ENCODE assay signal across 27 cellular contexts in genomic region chr7:94410471-94411466, GRCh38. TPM values are rescaled to one million over a fixed set of nuclear protein-coding genes. Genes with fewer than 3 reads are reported as not detected.
DNase-seq lines count a peak whose midpoint lies in the region; ATAC-seq and TF ChIP-seq lines count a peak whose summit lies in the region.
"Had no signal": no experiment of that assay in that cellular context is flagged by ENCODE, and none has a peak within 500 bp of the region (broad histone marks: within the 10 kb centered on the region; RNA-seq: fewer than 3 reads in every experiment).

No MANE protein-coding gene starts in this region.

- H3K27ac Mint-ChIP-seq in mesothelial cell of epicardium, result peak overlapping the region; percentile 87
- H3K27ac Mint-ChIP-seq in naive thymus-derived CD4-positive, alpha-beta T cell, result no peak overlapping the region
- H3K27ac Mint-ChIP-seq: activated CD8-positive, alpha-beta T cell treated with anti-CD3 and anti-CD28 coated beads, Interleukin-2, amount 10 ng/mL, durations not matched to agents 7 days and 5 days; IgD-negative memory B cell; neural progenitor cell; T-helper 2 cell treated with Interferon-gamma antibody and Interleukin-4, amounts not matched to agents 5 μg/mL and 100 μg/mL, for 36 hours had no signal

- H3K9ac ChIP-seq in mammary epithelial cell (ENCODE audit: insufficient read depth, low read length), result no peak overlapping the region
- H3K9ac ChIP-seq: neural progenitor cell had no signal

- H3K27ac ChIP-seq in breast epithelium, result peak overlapping the region; percentile 37 to 73
- H3K27ac ChIP-seq in mammary epithelial cell (ENCODE audit: insufficient read depth, low read depth, low read length), result no peak overlapping the region
- H3K27ac ChIP-seq in vagina, result peak overlapping the region; percentile 95
- H3K27ac ChIP-seq in effector memory CD4-positive, alpha-beta T cell (ENCODE audit: insufficient read depth, low read length, poor library complexity, severe bottlenecking), result no peak overlapping the region
- H3K27ac ChIP-seq in naive thymus-derived CD4-positive, alpha-beta T cell (ENCODE audit: low read depth, low read length), result no peak overlapping the region
- H3K27ac ChIP-seq: C4-2B, HL-60, neural progenitor cell had no signal

- H3K36me3 Mint-ChIP-seq in mesothelial cell of epicardium, result peaks cover 58% of the 10 kb centered on the region
- H3K36me3 Mint-ChIP-seq in naive thymus-derived CD4-positive, alpha-beta T cell, result no peaks in the 10 kb centered on the region
- H3K36me3 Mint-ChIP-seq: IgD-negative memory B cell, neural progenitor cell had no signal

- 63% methylated on average over 6 of the region's 6 CpGs for WGBS in mammary epithelial cell (ENCODE audit: low coverage, missing lambda C conversion rate)

- intact Hi-C loops in breast epithelium (cut with DNase I; ENCODE audit: low total_unique reads), result no loop called here
- intact Hi-C loops in mammary epithelial cell (cut with micrococcal nuclease), result no loop called here
- intact Hi-C loops in vagina (cut with DNase I), result no loop called here
- intact Hi-C loops in naive thymus-derived CD4-positive, alpha-beta T cell (cut with micrococcal nuclease), result no loop called here

- ATAC-seq in naive thymus-derived CD4-positive, alpha-beta T cell, result no peak
- ATAC-seq: activated CD8-positive, alpha-beta T cell treated with anti-CD3 and anti-CD28 coated beads, Interleukin-2, amount 10 ng/mL, durations not matched to agents 7 days and 5 days; activated T-cell treated with anti-CD3 and anti-CD28 coated beads, Interleukin-2, amount 50 U/mL, for 4 hours; GM12878; PC-3 had no signal

- H3K36me3 ChIP-seq in breast epithelium (no peaks in the 10 kb centered on the region), mammary epithelial cell (ENCODE audit: insufficient read depth, low read length) (no peaks in the 10 kb centered on the region), vagina (peaks cover 0 to 22% of the 10 kb centered on the region in 2 donors)
- no peaks in the 10 kb centered on the region for H3K36me3 ChIP-seq in effector memory CD4-positive, alpha-beta T cell (ENCODE audit: control insufficient read depth, insufficient read depth, low read length)
- no peaks in the 10 kb centered on the region for H3K36me3 ChIP-seq in naive thymus-derived CD4-positive, alpha-beta T cell (ENCODE audit: control insufficient read depth in 2 of 3, insufficient read depth in 3 of 3, low read length in 3 of 3)
- H3K36me3 ChIP-seq: HAP-1, neural progenitor cell had no signal

- H3K27me3 ChIP-seq in breast epithelium (no peaks in the 10 kb centered on the region), mammary epithelial cell (ENCODE audit: insufficient read depth, low read length) (no peaks in the 10 kb centered on the region), vagina (no peaks in the 10 kb centered on the region)
- H3K27me3 ChIP-seq in effector memory CD4-positive, alpha-beta T cell (replicated peaks; ENCODE audit: control insufficient read depth, insufficient read depth, low read length, poor library complexity, severe bottlenecking), result no peaks in the 10 kb centered on the region
- no peaks in the 10 kb centered on the region for H3K27me3 ChIP-seq in naive thymus-derived CD4-positive, alpha-beta T cell (ENCODE audit: control insufficient read depth in 2 of 2, insufficient read depth in 2 of 2, low read length in 2 of 2)
- H3K27me3 ChIP-seq: MG63, neural progenitor cell, thyroid gland had no signal

- dilution Hi-C loops in mammary epithelial cell (cut with HindIII; ENCODE audit: low sequenced_read_pairs), result no loop called here

- H3K27me3 Mint-ChIP-seq in mesothelial cell of epicardium (ENCODE audit: low read depth), result no peaks in the 10 kb centered on the region
- H3K27me3 Mint-ChIP-seq in naive thymus-derived CD4-positive, alpha-beta T cell, result peaks cover 3 to 22% (median 7%) of the 10 kb centered on the region in 5 donors

- H3K4me2 ChIP-seq in mammary epithelial cell (ENCODE audit: insufficient read depth, low read depth, low read length), result no peak overlapping the region
- H3K4me2 ChIP-seq: neural progenitor cell had no signal

- H3K4me3 Mint-ChIP-seq in mesothelial cell of epicardium, result no peak overlapping the region
- no peak overlapping the region for H3K4me3 Mint-ChIP-seq in naive thymus-derived CD4-positive, alpha-beta T cell
- H3K4me3 Mint-ChIP-seq: activated CD8-positive, alpha-beta T cell treated with anti-CD3 and anti-CD28 coated beads, Interleukin-2, amount 10 ng/mL, durations not matched to agents 7 days and 5 days; activated T-cell treated with anti-CD3 and anti-CD28 coated beads, Interleukin-2, amount 50 U/mL, for 4 hours; neural progenitor cell; T-helper 2 cell treated with Interferon-gamma antibody and Interleukin-4, amounts not matched to agents 5 μg/mL and 100 μg/mL, for 36 hours had no signal

- CTCF ChIA-PET in mammary epithelial cell (lab: Charles Lee; ENCODE audit: low non-redundant PET), result no interaction called here
- CTCF ChIA-PET in naive thymus-derived CD4-positive, alpha-beta T cell (lab: Charles Lee), result no interaction called here

- H3K4me1 Mint-ChIP-seq in mesothelial cell of epicardium, result peaks cover 52% of the 10 kb centered on the region
- no peaks in the 10 kb centered on the region for H3K4me1 Mint-ChIP-seq in naive thymus-derived CD4-positive, alpha-beta T cell
- H3K4me1 Mint-ChIP-seq: neural progenitor cell had no signal

- no peak overlapping the region for H2AFZ ChIP-seq in mammary epithelial cell (ENCODE audit: low read depth, low read length)
- H2AFZ ChIP-seq: neural progenitor cell had no signal

- no TSS peak for BruUV-seq in mammary epithelial cell (replicated peaks; lab: Mats Ljungman, UMichigan)

- H3K4me3 ChIP-seq in breast epithelium (no peak overlapping the region), mammary epithelial cell (replicated peaks in 1 of 3; ENCODE audit: insufficient read depth in 1 of 3, low read depth in 2 of 3, low read length in 3 of 3) (no peak overlapping the region), cardiac fibroblast (replicated peaks in 1 of 2; ENCODE audit: low read depth in 2 of 2, low read length in 2 of 2) (no peak overlapping the region), vagina (no peak overlapping the region)
- no peak overlapping the region for H3K4me3 ChIP-seq in effector memory CD4-positive, alpha-beta T cell (ENCODE audit: insufficient read depth, low read depth, low read length, poor library complexity, severe bottlenecking)
- H3K4me3 ChIP-seq in naive thymus-derived CD4-positive, alpha-beta T cell (ENCODE audit: low read length), result no peak overlapping the region
- H3K4me3 ChIP-seq: GM12878, HAP-1, MG63, neural progenitor cell, thyroid gland had no signal

- no peak for TF ChIP-seq CTCF in breast epithelium (IDR thresholded peaks at IDR 0.05)
- no peak for TF ChIP-seq CTCF in mammary epithelial cell (conservative IDR thresholded peaks at IDR 0.05 in 1 of 2, IDR thresholded peaks at IDR 0.05 in 1 of 2; ENCODE audit: extremely low read depth in 1 of 2, insufficient read depth in 1 of 2, low read depth in 1 of 2, low read length in 2 of 2)
- TF ChIP-seq CTCF in cardiac fibroblast (IDR thresholded peaks at IDR 0.05; ENCODE audit: low read depth, low read length), result no peak
- no peak for TF ChIP-seq CTCF in mesothelial cell of epicardium (IDR thresholded peaks at IDR 0.05; ENCODE audit: unreplicated experiment)
- TF ChIP-seq CTCF in vagina (IDR thresholded peaks at IDR 0.05), result no peak

- in situ Hi-C loops in mammary epithelial cell (cut with MboI; ENCODE audit: low sequenced_read_pairs in 2 of 2), result no loop called here

- no peaks in the 10 kb centered on the region for H3K9me3 ChIP-seq in breast epithelium
- no peaks in the 10 kb centered on the region for H3K9me3 ChIP-seq in mammary epithelial cell (replicated peaks; ENCODE audit: insufficient read depth, low read length)
- H3K9me3 ChIP-seq in vagina, result no peaks in the 10 kb centered on the region
- H3K9me3 ChIP-seq in effector memory CD4-positive, alpha-beta T cell (ENCODE audit: control insufficient read depth, low read length), result no peaks in the 10 kb centered on the region
- H3K9me3 ChIP-seq in naive thymus-derived CD4-positive, alpha-beta T cell (ENCODE audit: control insufficient read depth in 2 of 3, low read length in 3 of 3), result no peaks in the 10 kb centered on the region
- H3K9me3 ChIP-seq: HAP-1, MG63, thyroid gland had no signal

- TF ChIP-seq POLR2A in breast epithelium (IDR thresholded peaks at IDR 0.05), result no peak
- TF ChIP-seq POLR2A in vagina (IDR thresholded peaks at IDR 0.05), result no peak

- H3K4me1 ChIP-seq in breast epithelium, result no peaks in the 10 kb centered on the region
- no peaks in the 10 kb centered on the region for H3K4me1 ChIP-seq in mammary epithelial cell (ENCODE audit: insufficient read depth, low read length)
- H3K4me1 ChIP-seq in vagina, result peaks cover 65% of the 10 kb centered on the region
- no peaks in the 10 kb centered on the region for H3K4me1 ChIP-seq in effector memory CD4-positive, alpha-beta T cell (ENCODE audit: control insufficient read depth, insufficient read depth, low read length, poor library complexity, severe bottlenecking)
- H3K4me1 ChIP-seq in naive thymus-derived CD4-positive, alpha-beta T cell (ENCODE audit: control insufficient read depth in 2 of 2, insufficient read depth in 2 of 2, low read length in 2 of 2), result no peaks in the 10 kb centered on the region
- H3K4me1 ChIP-seq: HAP-1, neural progenitor cell, thyroid gland had no signal

- POLR2A ChIA-PET in naive thymus-derived CD4-positive, alpha-beta T cell (lab: Charles Lee), result no interaction called here

- no peaks in the 10 kb centered on the region for H3K9me3 Mint-ChIP-seq in mesothelial cell of epicardium
- no peaks in the 10 kb centered on the region for H3K9me3 Mint-ChIP-seq in naive thymus-derived CD4-positive, alpha-beta T cell
- H3K9me3 Mint-ChIP-seq: activated T-cell treated with anti-CD3 and anti-CD28 coated beads, Interleukin-2, amount 50 U/mL, for 4 hours; IgD-negative memory B cell; neural progenitor cell; T-helper 2 cell treated with Interferon-gamma antibody and Interleukin-4, amounts not matched to agents 5 μg/mL and 100 μg/mL, for 36 hours had no signal

- H3K79me2 ChIP-seq in mammary epithelial cell (ENCODE audit: insufficient read depth, low read length), result no peaks in the 10 kb centered on the region

- no peak for DNase-seq in breast epithelium (ENCODE audit: low spot score in 2 of 2)
- DNase-seq in mammary epithelial cell, result no peak
- peak; percentile 43 to 52 for DNase-seq in cardiac fibroblast (ENCODE audit: low read depth in 2 of 2)
- DNase-seq in mesothelial cell of epicardium (ENCODE audit: low spot score in 2 of 2, unreplicated experiment in 2 of 2), result no peak
- no peak for DNase-seq in vagina (ENCODE audit: extremely low spot score in 2 of 2)
- DNase-seq in effector memory CD4-positive, alpha-beta T cell, result no peak
- DNase-seq in naive thymus-derived CD4-positive, alpha-beta T cell, result no peak
- no peak for DNase-seq in activated gamma-delta T cell treated with Interleukin-2 at 50 U/mL for 16 hours
- DNase-seq: 8988T; activated CD4-positive, CD25-positive, alpha-beta regulatory T cell; activated CD8-positive, alpha-beta T cell treated with anti-CD3 and anti-CD28 coated beads, Interleukin-2, amount 10 ng/mL, durations not matched to agents 7 days and 5 days; activated naive CD4-positive, alpha-beta T cell treated with anti-CD3 and anti-CD28 coated beads, Interleukin-2, amount 50 U/mL, for 16 hours; activated T-cell treated with anti-CD3 and anti-CD28 coated beads, Interleukin-2, amount 50 U/mL, for 4 hours; left cardiac atrium; MG63; midbrain; NCI-H1436 treated with DMSO at 0.1 percent for 48 hours; NCI-H774; PC-3; thyroid gland had no signal

- H4K20me1 ChIP-seq in mammary epithelial cell (ENCODE audit: insufficient read depth, low read length), result no peaks in the 10 kb centered on the region

RNA-seq across cellular contexts. Expression of gene COL1A2, which starts 16.1 kb away (rescaled TPM):
- total RNA-seq in breast epithelium (100 to 1,000 TPM in 2 of 3 donors, 10 to 100 TPM in 1; 94.5 to 300 (median 113) TPM), mammary epithelial cell (10 to 100 TPM in 1 of 2 donors, under 1 TPM in 1; 0.45 to 13.7 TPM), mesothelial cell of epicardium (2,538 to 2,739 TPM (median 2,734 TPM) in 3 replicates), vagina (199 TPM)
- 0.60 TPM for polyA plus RNA-seq in mammary epithelial cell
- 0.31 TPM for polyA minus RNA-seq in mammary epithelial cell
- total RNA-seq in naive thymus-derived CD4-positive, alpha-beta T cell, result 1 to 10 TPM in 1 of 5 experiments, under 1 TPM in 2, not detected in 2; 0.32 to 5.7 (median 0.41) TPM
- not detected for polyA plus RNA-seq in naive thymus-derived CD4-positive, alpha-beta T cell
- total RNA-seq: PC-3 had no signal
- polyA plus RNA-seq: IgD-negative memory B cell had no signal

Comparison
In these comparisons a context has a peak if more than half of its experiments do, and no peak if none do; other contexts are left out.
1. H3K27ac ChIP-seq: peak in breast epithelium (2 of 2) and vagina (single experiment); none in mammary epithelial cell (single experiment), effector memory CD4-positive, alpha-beta T cell (single experiment) and naive thymus-derived CD4-positive, alpha-beta T cell (single experiment).
2. DNase-seq: peak in cardiac fibroblast (2 of 2); none in breast epithelium (0 of 2), mammary epithelial cell (single experiment), mesothelial cell of epicardium (0 of 2), vagina (0 of 2), effector memory CD4-positive, alpha-beta T cell (0 of 3), naive thymus-derived CD4-positive, alpha-beta T cell (0 of 9) and activated gamma-delta T cell treated with Interleukin-2 at 50 U/mL for 16 hours (single experiment).